28 cellular contexts compared by ENCODE assay signal in genomic region chr12:54154708-54155316, GRCh38.
"Had no signal": no experiment of that assay in that cellular context is flagged by ENCODE, and none has a peak within 500 bp of the region (broad histone marks: within the 10 kb centered on the region; RNA-seq: fewer than 3 reads in every experiment).

No MANE protein-coding gene starts in this region.

- H3K4me1 Mint-ChIP-seq: activated CD4-positive, alpha-beta T cell treated with anti-CD3 and anti-CD28 coated beads, Interleukin-2, amount 10 ng/mL, durations not matched to agents 24 days and 14 days; activated naive CD8-positive, alpha-beta T cell treated with anti-CD3 and anti-CD28 coated beads, Interleukin-2, amount 10 ng/mL, durations not matched to agents 7 days and 5 days; natural killer cell had no signal

- H3K4me3 ChIP-seq: heart right ventricle, left ventricle myocardium inferior, lung, ovary, prostate gland, testis, transverse colon had no signal

- H3K4me1 ChIP-seq: heart right ventricle, left ventricle myocardium inferior, prostate gland, testis, transverse colon had no signal

- H3K27ac Mint-ChIP-seq: activated CD4-positive, alpha-beta memory T cell treated with anti-CD3 and anti-CD28 coated beads for 36 hours; activated CD4-positive, alpha-beta T cell treated with anti-CD3 and anti-CD28 coated beads, Interleukin-2, amount 10 ng/mL, durations not matched to agents 24 days and 14 days; activated naive CD4-positive, alpha-beta T cell treated with anti-CD3 and anti-CD28 coated beads, Interleukin-2, amount 10 ng/mL, durations not matched to agents 7 days and 5 days; activated naive CD8-positive, alpha-beta T cell treated with anti-CD3 and anti-CD28 coated beads, Interleukin-2, amount 10 ng/mL, durations not matched to agents 7 days and 5 days; activated T-cell treated with anti-CD3 and anti-CD28 coated beads, Interleukin-2, amount 50 U/mL, for 24 hours; natural killer cell; stimulated activated naive B cell treated with anti-CD40 and anti-IgM and Interleukin-4, amounts not matched to agents 10 μg/mL and 1 μg/mL and 100 μg/mL, for 72 hours had no signal

- H3K27me3 ChIP-seq: ovary, testis had no signal

- H3K27ac ChIP-seq: brain microvascular endothelial cell, heart right ventricle, left ventricle myocardium inferior, neutrophil, ovary, prostate gland, testis, transverse colon had no signal

- H3K36me3 Mint-ChIP-seq: activated naive CD4-positive, alpha-beta T cell treated with anti-CD3 and anti-CD28 coated beads, Interleukin-2, amount 10 ng/mL, durations not matched to agents 7 days and 5 days; activated naive CD8-positive, alpha-beta T cell treated with anti-CD3 and anti-CD28 coated beads, Interleukin-2, amount 10 ng/mL, durations not matched to agents 7 days and 5 days; natural killer cell had no signal

- H3K4me3 Mint-ChIP-seq: activated CD4-positive, alpha-beta memory T cell treated with anti-CD3 and anti-CD28 coated beads for 36 hours; activated CD4-positive, alpha-beta T cell treated with anti-CD3 and anti-CD28 coated beads, Interleukin-2, amount 10 ng/mL, durations not matched to agents 24 days and 14 days; activated naive CD4-positive, alpha-beta T cell treated with anti-CD3 and anti-CD28 coated beads, Interleukin-2, amount 10 ng/mL, durations not matched to agents 7 days and 5 days; activated naive CD8-positive, alpha-beta T cell treated with anti-CD3 and anti-CD28 coated beads, Interleukin-2, amount 10 ng/mL, durations not matched to agents 7 days and 5 days; activated T-cell treated with anti-CD3 and anti-CD28 coated beads, Interleukin-2, amount 50 U/mL, for 24 hours; natural killer cell; stimulated activated naive B cell treated with anti-CD40 and anti-IgM and Interleukin-4, amounts not matched to agents 10 μg/mL and 1 μg/mL and 100 μg/mL, for 72 hours had no signal

- H3K36me3 ChIP-seq: brain microvascular endothelial cell, heart right ventricle, left ventricle myocardium inferior, neutrophil, ovary, prostate gland, transverse colon had no signal

- H3K9me3 ChIP-seq: heart right ventricle, left ventricle myocardium inferior, neutrophil, ovary, prostate gland, testis, transverse colon had no signal

- DNase-seq: activated CD4-positive, alpha-beta memory T cell treated with anti-CD3 and anti-CD28 coated beads for 36 hours; activated CD4-positive, alpha-beta T cell treated with anti-CD3 and anti-CD28 coated beads, Interleukin-2, amount 10 ng/mL, durations not matched to agents 24 days and 14 days; activated CD4-positive, CD25-positive, alpha-beta regulatory T cell treated with anti-CD3 and anti-CD28 coated beads, Interleukin-2, amount 50 U/mL, for 72 hours; activated CD8-positive, alpha-beta memory T cell treated with anti-CD3 and anti-CD28 coated beads, Interleukin-2, amount 50 U/mL, for 4 hours; activated gamma-delta T cell; activated naive CD4-positive, alpha-beta T cell treated with anti-CD3 and anti-CD28 coated beads, Interleukin-2, amount 10 ng/mL, durations not matched to agents 7 days and 5 days; activated naive CD8-positive, alpha-beta T cell treated with anti-CD3 and anti-CD28 coated beads, Interleukin-2, amount 10 ng/mL, durations not matched to agents 7 days and 5 days; activated T-cell treated with anti-CD3 and anti-CD28 coated beads, Interleukin-2, amount 50 U/mL, for 24 hours; amniotic stem cell; brain microvascular endothelial cell; foreskin melanocyte; heart right ventricle; left ventricle myocardium inferior; mesendoderm; natural killer cell; ovary; stimulated activated CD4-positive, alpha-beta T cell treated with anti-CD3 and anti-CD28 coated beads, Interleukin-15, amount 100 ng/mL, for 24 hours; stimulated activated CD4-positive, alpha-beta T cell treated with anti-CD3 and anti-CD28 coated beads, Interleukin-2, amount 100 ng/mL, for 24 hours; stimulated activated naive B cell treated with anti-CD40 and anti-IgM and Interleukin-4, amounts not matched to agents 10 μg/mL and 1 μg/mL and 100 μg/mL, for 72 hours; T-helper 2 cell; testis; transverse colon had no signal

- H3K9me3 Mint-ChIP-seq: activated CD4-positive, alpha-beta memory T cell treated with anti-CD3 and anti-CD28 coated beads for 36 hours; activated CD4-positive, alpha-beta T cell treated with anti-CD3 and anti-CD28 coated beads, Interleukin-2, amount 10 ng/mL, durations not matched to agents 24 days and 14 days; activated naive CD4-positive, alpha-beta T cell treated with anti-CD3 and anti-CD28 coated beads, Interleukin-2, amount 10 ng/mL, durations not matched to agents 7 days and 5 days; activated naive CD8-positive, alpha-beta T cell treated with anti-CD3 and anti-CD28 coated beads, Interleukin-2, amount 10 ng/mL, durations not matched to agents 7 days and 5 days; activated T-cell treated with anti-CD3 and anti-CD28 coated beads, Interleukin-2, amount 50 U/mL, for 24 hours; natural killer cell; stimulated activated naive B cell treated with anti-CD40 and anti-IgM and Interleukin-4, amounts not matched to agents 10 μg/mL and 1 μg/mL and 100 μg/mL, for 72 hours had no signal

- FAIRE-seq: astrocyte, endothelial cell of umbilical vein, islet of Langerhans had no signal
